14 cellular contexts compared by ENCODE assay signal in the genomic region with DNA sequence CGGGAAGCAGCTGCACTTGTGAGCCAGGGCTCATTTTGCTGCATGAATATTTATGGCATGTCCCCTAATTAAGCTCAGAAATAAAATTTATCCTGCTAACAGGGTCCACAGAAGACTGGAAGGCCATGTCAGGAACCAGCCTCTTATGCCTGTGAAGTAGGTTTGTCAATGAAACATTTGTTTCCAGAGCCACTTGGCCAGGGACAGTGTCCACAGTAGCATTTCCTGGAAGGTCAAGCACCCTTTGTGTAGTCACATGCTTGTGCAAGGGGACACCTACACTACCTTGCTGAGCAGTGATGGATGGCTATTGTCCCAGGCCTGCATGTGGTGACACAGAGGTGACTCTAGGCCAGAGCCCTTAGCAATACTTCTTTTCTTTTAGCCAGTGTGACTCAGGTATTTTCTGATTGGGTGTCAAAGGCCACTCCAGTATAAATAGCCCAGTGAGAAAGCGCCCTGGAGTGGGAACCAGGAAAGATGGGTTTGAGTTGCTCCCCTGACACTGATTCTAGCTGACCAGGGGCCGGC.
DNase-seq lines count a peak whose midpoint lies in the region; ATAC-seq and TF ChIP-seq lines count a peak whose summit lies in the region.
"Had no signal": no experiment of that assay in that cellular context is flagged by ENCODE, and none has a peak within 500 bp of the region (broad histone marks: within the 10 kb centered on the region; RNA-seq: fewer than 3 reads in every experiment).

No MANE protein-coding gene starts in this region.

- no peaks in the 10 kb centered on the region for H3K9me3 Mint-ChIP-seq in stimulated activated naive B cell treated with anti-CD40 and anti-IgM and Interleukin-4, amounts not matched to agents 10 μg/mL and 1 μg/mL and 100 μg/mL, for 72 hours
- H3K9me3 Mint-ChIP-seq: immature natural killer cell; naive thymus-derived CD4-positive, alpha-beta T cell had no signal

- WGBS in lung, 2 donors: 84 to 86% methylated on average over 3 of the region's 3 CpGs
- 81% methylated on average over 3 of the region's 3 CpGs; no CpG with 5 or more reads in 1 of the 2 donors for WGBS in transverse colon (ENCODE audit: low coverage in 1 of 2), 2 donors

- H3K4me3 ChIP-seq in lung: no peak overlapping the region
- H3K4me3 ChIP-seq in transverse colon: no peak overlapping the region

- H3K9me3 ChIP-seq in lung (ENCODE audit: control insufficient read depth in 2 of 2, insufficient read depth in 1 of 2, low read length in 1 of 2): no peaks in the 10 kb centered on the region
- no peaks in the 10 kb centered on the region for H3K9me3 ChIP-seq in transverse colon

- H3K27ac Mint-ChIP-seq in stimulated activated naive B cell treated with anti-CD40 and anti-IgM and Interleukin-4, amounts not matched to agents 10 μg/mL and 1 μg/mL and 100 μg/mL, for 72 hours: no peak overlapping the region
- H3K27ac Mint-ChIP-seq: immature natural killer cell; naive thymus-derived CD4-positive, alpha-beta T cell had no signal

- TF ChIP-seq POLR2A in transverse colon (IDR thresholded peaks at IDR 0.05): no peak

- DNase-seq in NCI-H146 (lab: John Stamatoyannopoulos, UW) (peak; percentile 11), NCI-H146 treated with DMSO at 0.1 percent for 48 hours (lab: John Stamatoyannopoulos, UW; ENCODE audit: unreplicated experiment) (no peak), SHP77 treated with DMSO at 0.1 percent for 48 hours (lab: John Stamatoyannopoulos, UW) (peak; percentile 41), lung (ENCODE audit: low spot score) (peak; percentile 72), transverse colon (peak; percentile 39), T-helper 9 cell (no peak)
- DNase-seq in stimulated activated naive B cell treated with anti-CD40 and anti-IgM and Interleukin-4, amounts not matched to agents 10 μg/mL and 1 μg/mL and 100 μg/mL, for 72 hours: no peak
- DNase-seq: activated CD4-positive, alpha-beta T cell treated with anti-CD3 and anti-CD28 coated beads for 4 hours; foreskin keratinocyte; immature natural killer cell; naive thymus-derived CD4-positive, alpha-beta T cell; NCI-H226; T-helper 2 cell had no signal

- H3K4me1 Mint-ChIP-seq in stimulated activated naive B cell treated with anti-CD40 and anti-IgM and Interleukin-4, amounts not matched to agents 10 μg/mL and 1 μg/mL and 100 μg/mL, for 72 hours: no peaks in the 10 kb centered on the region
- H3K4me1 Mint-ChIP-seq: immature natural killer cell had no signal

- ATAC-seq in lung (ENCODE audit: insufficient read depth, low FRiP score) (peak; percentile 80), GM21360 (IDR thresholded peaks at IDR 0.05; ENCODE audit: unreplicated experiment) (no peak)
- no peak for ATAC-seq in stimulated activated naive B cell treated with anti-CD40 and anti-IgM and Interleukin-4, amounts not matched to agents 10 μg/mL and 1 μg/mL and 100 μg/mL, for 72 hours (replicated peaks)
- ATAC-seq: foreskin keratinocyte; naive thymus-derived CD4-positive, alpha-beta T cell had no signal

- TF ChIP-seq CTCF in lung (IDR thresholded peaks at IDR 0.05; ENCODE audit: control extremely low read depth, extremely low read depth) (no peak), transverse colon (IDR thresholded peaks at IDR 0.05) (no peak)

- intact Hi-C loops in transverse colon (cut with DNase I; ENCODE audit: low total_unique reads): no loop called here

- H3K27me3 Mint-ChIP-seq in stimulated activated naive B cell treated with anti-CD40 and anti-IgM and Interleukin-4, amounts not matched to agents 10 μg/mL and 1 μg/mL and 100 μg/mL, for 72 hours: no peaks in the 10 kb centered on the region

- H3K4me1 ChIP-seq in lung (ENCODE audit: control insufficient read depth in 2 of 2, insufficient read depth in 2 of 2, low read length in 2 of 2): no peaks in the 10 kb centered on the region
- H3K4me1 ChIP-seq in transverse colon: peaks cover 0 to 43% (median 21%) of the 10 kb centered on the region in 4 donors
- H3K4me1 ChIP-seq: foreskin keratinocyte had no signal

- H3K27me3 ChIP-seq in lung (ENCODE audit: control insufficient read depth, insufficient read depth) (no peaks in the 10 kb centered on the region), transverse colon (no peaks in the 10 kb centered on the region)

- H3K27ac ChIP-seq in lung (ENCODE audit: low read depth in 1 of 2, low read length in 1 of 2) (no peak overlapping the region), transverse colon (peak overlapping the region; percentile 76 to 85 (median 81))
- H3K27ac ChIP-seq: foreskin keratinocyte had no signal

- H3K36me3 ChIP-seq in lung (ENCODE audit: control insufficient read depth in 2 of 2, insufficient read depth in 2 of 2, low read length in 2 of 2) (no peaks in the 10 kb centered on the region), transverse colon (no peaks in the 10 kb centered on the region)

- H3K36me3 Mint-ChIP-seq in stimulated activated naive B cell treated with anti-CD40 and anti-IgM and Interleukin-4, amounts not matched to agents 10 μg/mL and 1 μg/mL and 100 μg/mL, for 72 hours: no peaks in the 10 kb centered on the region
- H3K36me3 Mint-ChIP-seq: immature natural killer cell; naive thymus-derived CD4-positive, alpha-beta T cell had no signal

- H3K4me3 Mint-ChIP-seq in stimulated activated naive B cell treated with anti-CD40 and anti-IgM and Interleukin-4, amounts not matched to agents 10 μg/mL and 1 μg/mL and 100 μg/mL, for 72 hours: no peak overlapping the region
- H3K4me3 Mint-ChIP-seq: immature natural killer cell; naive thymus-derived CD4-positive, alpha-beta T cell had no signal

- no peak for TF ChIP-seq EP300 in transverse colon (IDR thresholded peaks at IDR 0.05; ENCODE audit: low read depth)

- in situ Hi-C loops in transverse colon (cut with MboI; ENCODE audit: low pct_ligation_motif_present in 1 of 4, low pct_unique_long_range_greater_than_20kb in 1 of 4, low sequenced_read_pairs in 3 of 4): no loop called here

Comparison
In these comparisons a context has a peak if more than half of its experiments do, and no peak if none do; other contexts are left out.
1. DNase-seq: peak in NCI-H146 (single experiment), SHP77 treated with DMSO at 0.1 percent for 48 hours (single experiment), lung (single experiment) and transverse colon (single experiment); none in NCI-H146 treated with DMSO at 0.1 percent for 48 hours (single experiment), stimulated activated naive B cell treated with anti-CD40 and anti-IgM and Interleukin-4, amounts not matched to agents 10 μg/mL and 1 μg/mL and 100 μg/mL, for 72 hours (single experiment) and T-helper 9 cell (single experiment).
2. H3K27ac ChIP-seq: peak in transverse colon (4 of 4); none in lung (0 of 2).